Comparison of ENCODE assay signal across 24 cellular contexts in the genomic region with DNA sequence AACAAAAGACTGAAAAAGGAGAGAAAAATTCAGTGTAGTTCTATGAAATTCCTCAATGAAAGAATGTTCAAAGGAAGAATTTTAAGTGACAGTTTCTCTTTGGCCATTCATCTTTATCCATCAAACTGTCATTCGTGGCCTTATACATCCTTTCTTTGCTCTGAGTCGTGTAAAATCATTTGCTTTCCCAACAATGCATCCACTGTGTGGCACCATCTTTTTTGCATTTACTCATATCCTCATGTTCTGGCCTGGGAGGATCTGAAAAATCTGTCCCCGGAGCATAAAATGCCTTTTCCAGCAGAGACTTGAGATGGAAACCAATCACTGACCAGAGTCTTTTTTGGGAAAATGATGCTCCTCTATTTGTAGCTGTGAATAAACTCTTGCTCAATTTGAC.
DNase-seq lines count a peak whose midpoint lies in the region; ATAC-seq, FAIRE-seq and TF ChIP-seq lines count a peak whose summit lies in the region.
"Had no signal": no experiment of that assay in that cellular context is flagged by ENCODE, and none has a peak within 500 bp of the region (broad histone marks: within the 10 kb centered on the region; RNA-seq: fewer than 3 reads in every experiment).

No MANE protein-coding gene starts in this region.

- in situ Hi-C loops in G401 (cut with HindIII; ENCODE audit: low sequenced_read_pairs): no loop called here

- peak; percentile 16 for FAIRE-seq in D721Med (lab: Jason Lieb, UNC)
- FAIRE-seq: A549, G401.6, GM12892, H1 had no signal

- TF ChIP-seq CTCF in D721Med (IDR thresholded peaks at IDR 0.05; ENCODE audit: insufficient read depth, missing control alignments): no peak

- no peak for ATAC-seq in SK-N-SH treated with all-trans-retinoic acid at 6 μM for 48 hours
- ATAC-seq: A549 had no signal

- DNase-seq in D721Med (ENCODE audit: insufficient read length, low spot score) (no peak), RPMI7951 (ENCODE audit: low read depth) (peak; percentile 17), kidney tubule cell (ENCODE audit: low spot score) (peak; percentile 11), C1 segment of cervical spinal cord (lab: John Stamatoyannopoulos, UW) (no peak), UCSD-AML1 (lab: John Stamatoyannopoulos, UW; ENCODE audit: unreplicated experiment) (no peak), cerebellar cortex (ENCODE audit: low spot score) (no peak), G401 (ENCODE audit: low spot score) (no peak)
- DNase-seq: 8988T; ACHN; AML-193; BE2C; Caco-2; CD4-positive, alpha-beta memory T cell; DMS 273 treated with DMSO at 0.1 percent for 48 hours; DMS79; EL; GM23248; H7; HCEC 1CT had no signal

TF ChIP-seq in SK-N-SH treated with all-trans-retinoic acid at 6 μM for 48 hours, 23 proteins besides CTCF, POLR2A, EP300 and RAD21:
- TF ChIP-seq ESRRG (CRISPR knock-in tag; IDR thresholded peaks at IDR 0.05): no peak
- TF ChIP-seq ISL1 (CRISPR knock-in tag; IDR thresholded peaks at IDR 0.05): 0 out of 2 replicates have a peak, but pooled peaks have one; percentile 28

Comparison
In these comparisons a context has a peak if more than half of its experiments do, and no peak if none do; other contexts are left out.
1. DNase-seq: peak in RPMI7951 (single experiment) and kidney tubule cell (single experiment); none in D721Med (single experiment), C1 segment of cervical spinal cord (0 of 14), UCSD-AML1 (single experiment), cerebellar cortex (single experiment) and G401 (single experiment).